8 cellular contexts compared by ENCODE assay signal in genomic region chr4:12431259-12431658, GRCh38.
DNase-seq lines count a peak whose midpoint lies in the region; ATAC-seq, FAIRE-seq and TF ChIP-seq lines count a peak whose summit lies in the region.
"Not testable (repeated sequence)": the region's sequence is repeated elsewhere in the genome, so short reads cannot be mapped to it uniquely, and the experiment has no call there.

No MANE protein-coding gene starts in this region.

- peak overlapping the region; percentile 41 for H2BK5ac ChIP-seq in mesendoderm (ENCODE audit: low read length)

- not testable (repeated sequence) for H3K18ac ChIP-seq in mesendoderm (ENCODE audit: low read length)

- DNase-seq in GM23338 (ENCODE audit: low spot score); RWPE2 (ENCODE audit: low spot score); mesendoderm; neural progenitor cell (ENCODE audit: low spot score): not testable (repeated sequence)
- peak; percentile 34 for DNase-seq in HT1080 (ENCODE audit: low read depth)
- peak; percentile 7 for DNase-seq in MCF 10A (ENCODE audit: unreplicated experiment)
- peak; percentile 44 for DNase-seq in bronchial epithelial cell (ENCODE audit: low read depth)
- peak; percentile 71 for DNase-seq in epithelial cell of esophagus (ENCODE audit: low read depth)

- POLR2A ChIA-PET in MCF 10A (lab: Yijun Ruan, JAX), result interaction anchor here (0.6 kb wide), 1 partner anchor 395 kb away, joined by 4 read pairs; no protein-coding TSS in a partner anchor

- not testable (repeated sequence) for H3K27me3 ChIP-seq in GM23338 (ENCODE audit: insufficient read depth); RWPE2 (ENCODE audit: insufficient read depth, poor library complexity, severe bottlenecking); bronchial epithelial cell (ENCODE audit: control insufficient read depth, insufficient read depth, low read length); mesendoderm (ENCODE audit: insufficient read depth, low read length, poor library complexity); neural progenitor cell

- not testable (repeated sequence) for H3K27me3 Mint-ChIP-seq in GM23338 (ENCODE audit: insufficient read depth, low read depth, poor library complexity); MCF 10A (ENCODE audit: insufficient read depth, unreplicated experiment); neural progenitor cell (ENCODE audit: insufficient read depth, low read depth)

- H3F3A ChIP-seq in GM23338 (replicated peaks; ENCODE audit: low read depth); neural progenitor cell (ENCODE audit: low read depth): not testable (repeated sequence)

- not testable (repeated sequence) for H3K4me1 Mint-ChIP-seq in GM23338; MCF 10A (ENCODE audit: insufficient read depth, unreplicated experiment); neural progenitor cell

- not testable (repeated sequence) for H3K4me2 ChIP-seq in GM23338; mesendoderm (ENCODE audit: low read length); neural progenitor cell

- ATAC-seq in GM23338; RWPE2 (ENCODE audit: low read depth): not testable (repeated sequence)

- H3K27ac Mint-ChIP-seq in GM23338, result 0 out of 2 replicates have a peak overlapping the region, but pooled peaks have one; percentile 18
- H3K27ac Mint-ChIP-seq in MCF 10A (ENCODE audit: low read depth, unreplicated experiment); neural progenitor cell: not testable (repeated sequence)

- not testable (repeated sequence) for H3K9me3 Mint-ChIP-seq in GM23338, neural progenitor cell
- peaks cover 15% of the 10 kb centered on the region for H3K9me3 Mint-ChIP-seq in MCF 10A (ENCODE audit: unreplicated experiment)

- not testable (repeated sequence) for H2AK5ac ChIP-seq in mesendoderm (ENCODE audit: low read length)

- peaks cover 17% of the 10 kb centered on the region; the same call in 1 of the 2 replicates for H3K9me2 ChIP-seq in GM23338 (ENCODE audit: insufficient read depth)

- not testable (repeated sequence) for H3K79me1 ChIP-seq in mesendoderm (ENCODE audit: low read length)

- H3K27ac ChIP-seq in GM23338 (ENCODE audit: low read depth); mesendoderm (ENCODE audit: low read depth, low read length); neural progenitor cell: not testable (repeated sequence)
- peak overlapping the region; percentile 7 for H3K27ac ChIP-seq in RWPE2 (ENCODE audit: poor library complexity, severe bottlenecking)

- not testable (repeated sequence) for TF ChIP-seq CTCF in GM23338 (conservative IDR thresholded peaks at IDR 0.05; ENCODE audit: low read depth in 2 of 2); RWPE2 (IDR thresholded peaks at IDR 0.05; ENCODE audit: poor library complexity, severe bottlenecking); MCF 10A (IDR thresholded peaks at IDR 0.05; ENCODE audit: unreplicated experiment); bronchial epithelial cell (IDR thresholded peaks at IDR 0.05; ENCODE audit: insufficient read depth, low read length, severe bottlenecking); epithelial cell of esophagus (IDR thresholded peaks at IDR 0.05; ENCODE audit: insufficient read depth, low read depth, low read length, missing control alignments); neural progenitor cell (IDR thresholded peaks at IDR 0.05)

- not testable (repeated sequence) for H2AFZ ChIP-seq in GM23338
- peak overlapping the region; percentile 10 for H2AFZ ChIP-seq in neural progenitor cell (replicated peaks)

- CTCF ChIA-PET in MCF 10A (lab: Yijun Ruan, JAX), result interaction anchor here (0.6 to 0.7 kb wide), 2 partner anchors 147 to 211 kb away, joined by 3 read pairs; no protein-coding TSS in a partner anchor

- H4K5ac ChIP-seq in mesendoderm (ENCODE audit: low read length), result not testable (repeated sequence)

- H3K36me3 Mint-ChIP-seq in GM23338 (ENCODE audit: low read depth); MCF 10A (ENCODE audit: insufficient read depth, unreplicated experiment); neural progenitor cell: not testable (repeated sequence)

- H3K56ac ChIP-seq in mesendoderm (ENCODE audit: low read length), result not testable (repeated sequence)

- not testable (repeated sequence) for H2BK15ac ChIP-seq in mesendoderm (replicated peaks; ENCODE audit: low read depth)

- H3K4me3 ChIP-seq in GM23338; RWPE2 (ENCODE audit: severe bottlenecking); bronchial epithelial cell (ENCODE audit: low read depth, low read length); epithelial cell of esophagus (ENCODE audit: low read length); mesendoderm (ENCODE audit: low read length); neural progenitor cell: not testable (repeated sequence)

- not testable (repeated sequence) for H3K36me3 ChIP-seq in GM23338 (ENCODE audit: insufficient read depth); RWPE2 (ENCODE audit: low read depth); bronchial epithelial cell (ENCODE audit: control insufficient read depth, insufficient read depth, low read length); mesendoderm (ENCODE audit: control insufficient read depth, insufficient read depth, low read length); neural progenitor cell

- not testable (repeated sequence) for H3K23ac ChIP-seq in mesendoderm (ENCODE audit: low read length)

- H4K8ac ChIP-seq in mesendoderm (ENCODE audit: low read depth, low read length), result not testable (repeated sequence)

- not testable (repeated sequence) for H2BK120ac ChIP-seq in mesendoderm (ENCODE audit: low read depth, low read length)

- peak overlapping the region; percentile 16 for H3K4ac ChIP-seq in mesendoderm (ENCODE audit: low read depth, low read length)

- H3K4me1 ChIP-seq in GM23338 (ENCODE audit: insufficient read depth); RWPE2 (ENCODE audit: insufficient read depth, poor library complexity, severe bottlenecking); mesendoderm (ENCODE audit: control insufficient read depth, low read depth, low read length); neural progenitor cell: not testable (repeated sequence)

- not testable (repeated sequence) for H3K9me3 ChIP-seq in RWPE2 (ENCODE audit: severe bottlenecking); neural progenitor cell (ENCODE audit: low read depth)

- not testable (repeated sequence) for H3K9ac ChIP-seq in mesendoderm (ENCODE audit: low read length); neural progenitor cell

- BruUV-seq in MCF 10A (replicated peaks; lab: Mats Ljungman, UMichigan), result not testable (repeated sequence)

- H3K79me2 ChIP-seq in GM23338 (replicated peaks; ENCODE audit: insufficient read depth); mesendoderm (ENCODE audit: control insufficient read depth, insufficient read depth, low read length); neural progenitor cell (ENCODE audit: low read depth): not testable (repeated sequence)

- WGBS in mesendoderm (ENCODE audit: extremely low coverage, insufficient coverage, low lambda C conversion rate), result no CpG with 5 or more reads among the region's 7 CpGs

- intact Hi-C loops in MCF 10A (cut with micrococcal nuclease), result not testable (repeated sequence)

- not testable (repeated sequence) for H4K20me1 ChIP-seq in GM23338 (replicated peaks; ENCODE audit: insufficient read depth); neural progenitor cell (ENCODE audit: low read depth)

- not testable (repeated sequence) for FAIRE-seq in bronchial epithelial cell (lab: Jason Lieb, UNC)

- not testable (repeated sequence) for H3K4me3 Mint-ChIP-seq in GM23338; MCF 10A (ENCODE audit: unreplicated experiment); neural progenitor cell
